Comparison of ENCODE assay signal across 18 cellular contexts in the genomic region with DNA sequence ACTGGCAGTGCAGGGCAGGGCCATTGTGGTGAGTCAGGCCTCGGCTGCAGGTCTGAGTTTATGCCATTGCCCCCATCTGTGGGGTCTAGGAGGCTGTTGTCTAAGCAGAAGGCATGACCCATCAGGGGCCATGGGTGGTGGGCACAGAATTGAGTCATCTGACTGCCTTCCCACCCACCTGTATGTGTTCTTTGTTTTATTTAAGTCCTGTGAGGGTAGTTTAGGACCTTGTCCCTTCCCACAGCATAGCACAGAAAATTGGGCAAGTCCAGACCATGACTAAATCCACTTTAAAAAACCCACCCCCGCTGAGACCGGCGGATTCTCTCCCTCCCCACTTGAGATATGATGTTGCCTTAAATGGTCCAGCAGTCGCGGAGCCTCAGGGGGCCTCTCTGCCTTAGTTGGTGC. TPM values are rescaled to one million over a fixed set of nuclear protein-coding genes. Genes with fewer than 3 reads are reported as not detected.
A peak's percentile ranks its signal among the peaks of the same experiment; 100 is the strongest.
DNase-seq lines count a peak whose midpoint lies in the region; ATAC-seq and TF ChIP-seq lines count a peak whose summit lies in the region.
"Had no signal": no experiment of that assay in that cellular context is flagged by ENCODE, and none has a peak within 500 bp of the region (broad histone marks: within the 10 kb centered on the region; RNA-seq: fewer than 3 reads in every experiment).

No MANE protein-coding gene starts in this region.

- intact Hi-C loops in upper lobe of right lung (cut with DNase I), result no loop called here
- intact Hi-C loops in activated CD4-positive, alpha-beta T cell treated with anti-CD3 and anti-CD28 coated beads for 36 hours (cut with DNase I, micrococcal nuclease), result loop anchor here in 1 of 2 experiments (2.0 to 5.0 kb wide), 2 partner anchors 139 to 501 kb away; a partner anchor contains a TSS

- H4K20me1 ChIP-seq in Karpas-422 (ENCODE audit: insufficient read depth, low read depth, low read length), result no peaks in the 10 kb centered on the region

- H3K4me2 ChIP-seq in Karpas-422 (ENCODE audit: low read depth, low read length, poor library complexity, severe bottlenecking), result no peak overlapping the region
- H3K4me2 ChIP-seq: neural progenitor cell, smooth muscle cell had no signal

- H3K4me3 ChIP-seq in astrocyte of the spinal cord (ENCODE audit: low read depth, low read length), result no peak overlapping the region
- H3K4me3 ChIP-seq in upper lobe of right lung, result no peak overlapping the region
- H3K4me3 ChIP-seq in H7 (ENCODE audit: insufficient read depth, low read depth, low read length), result no peak overlapping the region
- no peak overlapping the region for H3K4me3 ChIP-seq in Karpas-422 (ENCODE audit: low read length)
- H3K4me3 ChIP-seq: neural progenitor cell had no signal

- CTCF ChIA-PET in activated CD8-positive, alpha-beta memory T cell treated with anti-CD3 and anti-CD28 coated beads, Interleukin-2, amount 10 ng/mL, durations not matched to agents 7 days and 5 days (lab: Charles Lee), result interaction anchor here (1.4 to 4.8 kb wide), 3 partner anchors 13 to 728 kb away, joined by 4 to 74 read pairs (median 27); no protein-coding TSS in a partner anchor
- CTCF ChIA-PET in activated CD4-positive, alpha-beta T cell treated with anti-CD3 and anti-CD28 coated beads for 36 hours (lab: Charles Lee), result interaction anchor here (3.5 kb wide), 1 partner anchor 13 kb away, joined by 55 read pairs; no protein-coding TSS in a partner anchor

- H3K27me3 ChIP-seq in upper lobe of right lung (no peaks in the 10 kb centered on the region), H7 (ENCODE audit: control insufficient read depth, insufficient read depth, low read length) (peaks cover 10% of the 10 kb centered on the region), Karpas-422 (ENCODE audit: low read length) (no peaks in the 10 kb centered on the region)
- H3K27me3 ChIP-seq: tibial nerve had no signal

- ATAC-seq in activated CD8-positive, alpha-beta memory T cell treated with anti-CD3 and anti-CD28 coated beads, Interleukin-2, amount 10 ng/mL, durations not matched to agents 7 days and 5 days, result no peak
- ATAC-seq in upper lobe of right lung, result no peak
- ATAC-seq in activated CD4-positive, alpha-beta T cell treated with anti-CD3 and anti-CD28 coated beads for 36 hours, result no peak
- ATAC-seq: Right ventricle myocardium inferior had no signal

- H3K36me3 ChIP-seq in upper lobe of right lung, result no peaks in the 10 kb centered on the region
- H3K36me3 ChIP-seq in H7 (replicated peaks; ENCODE audit: control insufficient read depth, insufficient read depth, low read length), result no peaks in the 10 kb centered on the region
- no peaks in the 10 kb centered on the region for H3K36me3 ChIP-seq in Karpas-422 (ENCODE audit: insufficient read depth, low read length)
- H3K36me3 ChIP-seq: neural progenitor cell, tibial nerve had no signal

- no peaks in the 10 kb centered on the region for H3K9me2 ChIP-seq in Karpas-422 (replicated peaks; ENCODE audit: insufficient read depth, low read length)

- no peaks in the 10 kb centered on the region for H3K9me3 ChIP-seq in upper lobe of right lung
- H3K9me3 ChIP-seq in Karpas-422 (ENCODE audit: low read length), result no peaks in the 10 kb centered on the region
- H3K9me3 ChIP-seq: tibial nerve had no signal

- TF ChIP-seq CTCF in astrocyte of the spinal cord (IDR thresholded peaks at IDR 0.05; ENCODE audit: low read depth, low read length) (no peak), upper lobe of right lung (IDR thresholded peaks at IDR 0.05) (no peak)

- H3K27ac Mint-ChIP-seq in activated CD8-positive, alpha-beta memory T cell treated with anti-CD3 and anti-CD28 coated beads, Interleukin-2, amount 10 ng/mL, durations not matched to agents 7 days and 5 days, result no peak overlapping the region
- H3K27ac Mint-ChIP-seq in activated CD4-positive, alpha-beta T cell treated with anti-CD3 and anti-CD28 coated beads for 36 hours, result no peak overlapping the region
- H3K27ac Mint-ChIP-seq: memory B cell, neural progenitor cell had no signal

- H3K9me3 Mint-ChIP-seq in activated CD8-positive, alpha-beta memory T cell treated with anti-CD3 and anti-CD28 coated beads, Interleukin-2, amount 10 ng/mL, durations not matched to agents 7 days and 5 days (ENCODE audit: low read depth), result no peaks in the 10 kb centered on the region
- H3K9me3 Mint-ChIP-seq in activated CD4-positive, alpha-beta T cell treated with anti-CD3 and anti-CD28 coated beads for 36 hours (ENCODE audit: low read depth), result no peaks in the 10 kb centered on the region
- H3K9me3 Mint-ChIP-seq: memory B cell, neural progenitor cell had no signal

- no peaks in the 10 kb centered on the region for H3K79me2 ChIP-seq in Karpas-422 (ENCODE audit: low read length)

- no peak overlapping the region for H3K27ac ChIP-seq in upper lobe of right lung
- no peak overlapping the region for H3K27ac ChIP-seq in Karpas-422 (ENCODE audit: low read length)
- H3K27ac ChIP-seq: neural progenitor cell had no signal

- H3K27me3 Mint-ChIP-seq in activated CD8-positive, alpha-beta memory T cell treated with anti-CD3 and anti-CD28 coated beads, Interleukin-2, amount 10 ng/mL, durations not matched to agents 7 days and 5 days, result peaks cover 65% of the 10 kb centered on the region
- H3K27me3 Mint-ChIP-seq in activated CD4-positive, alpha-beta T cell treated with anti-CD3 and anti-CD28 coated beads for 36 hours, result peaks cover 12% of the 10 kb centered on the region

- peak; percentile 31 for DNase-seq in activated CD8-positive, alpha-beta memory T cell treated with anti-CD3 and anti-CD28 coated beads, Interleukin-2, amount 10 ng/mL, durations not matched to agents 7 days and 5 days
- no peak for DNase-seq in activated CD8-positive, alpha-beta memory T cell treated with anti-CD3 and anti-CD28 coated beads, Interleukin-2, amount 50 U/mL, for 4 hours
- DNase-seq in astrocyte of the spinal cord (ENCODE audit: low read depth, low spot score) (peak; percentile 18), mesenteric fat pad (ENCODE audit: low spot score) (peak; percentile 53), upper lobe of right lung (peak; percentile 22), H7 (no peak), Karpas-422 (no peak)
- DNase-seq in activated CD4-positive, alpha-beta T cell treated with anti-CD3 and anti-CD28 coated beads for 36 hours, result no peak
- DNase-seq: ACHN, EL, MV-4-11, NCI-H2029, NCI-H526 had no signal

- no peaks in the 10 kb centered on the region for H3K36me3 Mint-ChIP-seq in activated CD8-positive, alpha-beta memory T cell treated with anti-CD3 and anti-CD28 coated beads, Interleukin-2, amount 10 ng/mL, durations not matched to agents 7 days and 5 days
- H3K36me3 Mint-ChIP-seq in activated CD4-positive, alpha-beta T cell treated with anti-CD3 and anti-CD28 coated beads for 36 hours (ENCODE audit: low read depth), result no peaks in the 10 kb centered on the region
- H3K36me3 Mint-ChIP-seq: memory B cell, neural progenitor cell had no signal

- H2AFZ ChIP-seq in Karpas-422 (ENCODE audit: low read length), result no peak overlapping the region
- H2AFZ ChIP-seq: neural progenitor cell had no signal

- no peak overlapping the region for H3K9ac ChIP-seq in Karpas-422 (ENCODE audit: low read length)
- H3K9ac ChIP-seq: neural progenitor cell had no signal

- POLR2A ChIA-PET in activated CD4-positive, alpha-beta T cell treated with anti-CD3 and anti-CD28 coated beads for 36 hours (lab: Charles Lee), result no interaction called here

- no peak overlapping the region for H3K4me3 Mint-ChIP-seq in activated CD8-positive, alpha-beta memory T cell treated with anti-CD3 and anti-CD28 coated beads, Interleukin-2, amount 10 ng/mL, durations not matched to agents 7 days and 5 days
- no peak overlapping the region for H3K4me3 Mint-ChIP-seq in activated CD4-positive, alpha-beta T cell treated with anti-CD3 and anti-CD28 coated beads for 36 hours

- in situ Hi-C loops in astrocyte of the spinal cord (cut with HindIII; ENCODE audit: low sequenced_read_pairs), result no loop called here

- peaks cover 16% of the 10 kb centered on the region for H3K4me1 ChIP-seq in upper lobe of right lung
- H3K4me1 ChIP-seq in Karpas-422 (ENCODE audit: low read length), result peaks cover 13% of the 10 kb centered on the region

- H3K4me1 Mint-ChIP-seq in activated CD8-positive, alpha-beta memory T cell treated with anti-CD3 and anti-CD28 coated beads, Interleukin-2, amount 10 ng/mL, durations not matched to agents 7 days and 5 days, result peaks cover 15% of the 10 kb centered on the region
- peaks cover 18% of the 10 kb centered on the region for H3K4me1 Mint-ChIP-seq in activated CD4-positive, alpha-beta T cell treated with anti-CD3 and anti-CD28 coated beads for 36 hours

RNA-seq across cellular contexts. Expression of a gene that starts 40.3 kb away (rescaled TPM):
- total RNA-seq in activated CD8-positive, alpha-beta memory T cell treated with anti-CD3 and anti-CD28 coated beads, Interleukin-2, amount 10 ng/mL, durations not matched to agents 7 days and 5 days, result 10 to 100 TPM; 29.3 to 36.7 TPM
- total RNA-seq in mesenteric fat pad (19.8 TPM), upper lobe of right lung (25.6 TPM)
- total RNA-seq in H7 (2014; rRNA removed; shearing (Covaris generic)), result 13.4 and 22.9 TPM in 2 replicates
- total RNA-seq in activated CD4-positive, alpha-beta T cell treated with anti-CD3 and anti-CD28 coated beads for 36 hours, result 10 to 100 TPM; 19.2 to 30.2 TPM
- 12.6 and 38.5 TPM in 2 replicates for total RNA-seq in Karpas-422 (2014; rRNA removed; shearing (Covaris generic); ENCODE audit: low replicate concordance)

RNA-seq across cellular contexts. Expression of a gene that starts 40.4 kb away (rescaled TPM):
- 1 to 10 TPM; 2.0 to 3.3 TPM for total RNA-seq in activated CD8-positive, alpha-beta memory T cell treated with anti-CD3 and anti-CD28 coated beads, Interleukin-2, amount 10 ng/mL, durations not matched to agents 7 days and 5 days
- 0.71 TPM for total RNA-seq in mesenteric fat pad
- 1.2 TPM for total RNA-seq in upper lobe of right lung
- total RNA-seq in H7 (2014; rRNA removed; shearing (Covaris generic)), result 1.3 and 1.7 TPM in 2 replicates
- total RNA-seq in activated CD4-positive, alpha-beta T cell treated with anti-CD3 and anti-CD28 coated beads for 36 hours, result 1 to 10 TPM; 2.0 to 2.4 TPM
- total RNA-seq in Karpas-422 (2014; rRNA removed; shearing (Covaris generic); ENCODE audit: low replicate concordance), result 5.8 and 6.1 TPM in 2 replicates

Comparison
In these comparisons a context has a peak if more than half of its experiments do, and no peak if none do; other contexts are left out.
1. DNase-seq: peak in activated CD8-positive, alpha-beta memory T cell treated with anti-CD3 and anti-CD28 coated beads, Interleukin-2, amount 10 ng/mL, durations not matched to agents 7 days and 5 days (single experiment), astrocyte of the spinal cord (single experiment), mesenteric fat pad (single experiment) and upper lobe of right lung (single experiment); none in activated CD8-positive, alpha-beta memory T cell treated with anti-CD3 and anti-CD28 coated beads, Interleukin-2, amount 50 U/mL, for 4 hours (single experiment), H7 (single experiment), activated CD4-positive, alpha-beta T cell treated with anti-CD3 and anti-CD28 coated beads for 36 hours (single experiment) and Karpas-422 (single experiment).